ENCODE assay signal across 16 cellular contexts in the genomic region with DNA sequence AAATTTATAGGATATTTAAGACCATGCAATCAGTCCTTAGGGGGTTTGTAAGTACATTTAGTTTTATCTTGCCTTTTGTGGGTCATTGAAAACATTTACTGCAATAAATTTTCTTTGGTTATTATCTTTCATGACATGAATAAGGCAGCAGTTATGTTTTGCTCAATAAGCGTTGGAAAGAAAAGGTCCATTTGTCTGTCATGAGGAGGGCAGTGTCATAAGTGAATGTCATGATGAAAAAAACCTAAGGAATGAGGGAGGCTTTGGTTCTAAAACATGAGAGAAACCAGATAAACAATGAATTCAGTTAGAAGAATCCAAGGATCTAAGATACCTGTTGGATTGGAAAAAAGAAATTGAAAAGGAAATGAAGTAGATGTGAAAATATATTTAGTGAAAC.
DNase-seq lines count a peak whose midpoint lies in the region; TF ChIP-seq lines count a peak whose summit lies in the region.
"Had no signal": no experiment of that assay in that cellular context is flagged by ENCODE, and none has a peak within 500 bp of the region (broad histone marks: within the 10 kb centered on the region; RNA-seq: fewer than 3 reads in every experiment).

No MANE protein-coding gene starts in this region.

- no peak for TF ChIP-seq POLR2A in spleen (IDR thresholded peaks at IDR 0.05)

- H3K36me3 Mint-ChIP-seq in HFFc6 (ENCODE audit: low read depth) (peaks cover 90% of the 10 kb centered on the region), mesothelial cell of epicardium (peaks cover 5% of the 10 kb centered on the region)
- H3K36me3 Mint-ChIP-seq in T-helper 2 cell treated with Interferon-gamma antibody and Interleukin-4, amounts not matched to agents 5 μg/mL and 100 μg/mL, for 36 hours (ENCODE audit: low read depth), result no peaks in the 10 kb centered on the region

- H3K27ac Mint-ChIP-seq in HFFc6 (peak overlapping the region; percentile 4; the same call in 1 of the 2 replicates), mesothelial cell of epicardium (peak overlapping the region; percentile 27)
- no peak overlapping the region for H3K27ac Mint-ChIP-seq in T-helper 2 cell treated with Interferon-gamma antibody and Interleukin-4, amounts not matched to agents 5 μg/mL and 100 μg/mL, for 36 hours
- H3K27ac Mint-ChIP-seq: CD4-positive, alpha-beta T cell; GM23338 had no signal

- intact Hi-C loops in spleen (cut with DNase I; ENCODE audit: low total_unique reads), result no loop called here

- H3K27me3 Mint-ChIP-seq in HFFc6 (ENCODE audit: insufficient read depth) (peaks cover 2% of the 10 kb centered on the region; the same call in 1 of the 2 replicates), mesothelial cell of epicardium (ENCODE audit: low read depth) (peaks cover 5% of the 10 kb centered on the region)
- H3K27me3 Mint-ChIP-seq in T-helper 2 cell treated with Interferon-gamma antibody and Interleukin-4, amounts not matched to agents 5 μg/mL and 100 μg/mL, for 36 hours (ENCODE audit: low read depth), result no peaks in the 10 kb centered on the region
- H3K27me3 Mint-ChIP-seq: CD4-positive, alpha-beta T cell had no signal

- H3K9ac ChIP-seq in adipocyte (ENCODE audit: low read length), result no peak overlapping the region

- H3K4me1 ChIP-seq in adipocyte (ENCODE audit: control insufficient read depth, insufficient read depth, low read length) (peaks cover 57% of the 10 kb centered on the region), spleen (no peaks in the 10 kb centered on the region)
- H3K4me1 ChIP-seq: A549 had no signal

- H3K36me3 ChIP-seq in adipocyte (ENCODE audit: control insufficient read depth, insufficient read depth, low read length, severe bottlenecking), result peaks cover 4% of the 10 kb centered on the region
- no peaks in the 10 kb centered on the region for H3K36me3 ChIP-seq in spleen

- no peaks in the 10 kb centered on the region for H3K27me3 ChIP-seq in adipocyte (replicated peaks; ENCODE audit: control insufficient read depth, insufficient read depth, low read length)
- H3K27me3 ChIP-seq in spleen (replicated peaks in 1 of 7), result no peaks in the 10 kb centered on the region

- no peak overlapping the region for H3K27ac ChIP-seq in spleen
- H3K27ac ChIP-seq: 22Rv1, A549, C4-2B had no signal

- H3K4me1 Mint-ChIP-seq in HFFc6 (ENCODE audit: low read depth) (peaks cover 37% of the 10 kb centered on the region), mesothelial cell of epicardium (peaks cover 42% of the 10 kb centered on the region)
- H3K4me1 Mint-ChIP-seq in T-helper 2 cell treated with Interferon-gamma antibody and Interleukin-4, amounts not matched to agents 5 μg/mL and 100 μg/mL, for 36 hours (ENCODE audit: low read depth), result no peaks in the 10 kb centered on the region
- H3K4me1 Mint-ChIP-seq: GM23338 had no signal

- H3K4me3 Mint-ChIP-seq in HFFc6, result no peak overlapping the region
- no peak overlapping the region for H3K4me3 Mint-ChIP-seq in mesothelial cell of epicardium
- no peak overlapping the region for H3K4me3 Mint-ChIP-seq in T-helper 2 cell treated with Interferon-gamma antibody and Interleukin-4, amounts not matched to agents 5 μg/mL and 100 μg/mL, for 36 hours
- H3K4me3 Mint-ChIP-seq: CD4-positive, alpha-beta T cell; GM23338 had no signal

- H3K4me3 ChIP-seq in adipocyte (ENCODE audit: low read length) (peak overlapping the region; percentile 72), fibroblast of pulmonary artery (replicated peaks; ENCODE audit: low read depth, low read length) (no peak overlapping the region), spleen (no peak overlapping the region)
- H3K4me3 ChIP-seq: A549, GM23338 had no signal

- TF ChIP-seq CTCF in HFFc6 (IDR thresholded peaks at IDR 0.05) (no peak), fibroblast of pulmonary artery (IDR thresholded peaks at IDR 0.05; ENCODE audit: low read length, missing control alignments) (no peak), mesothelial cell of epicardium (IDR thresholded peaks at IDR 0.05; ENCODE audit: unreplicated experiment) (no peak), spleen (IDR thresholded peaks at IDR 0.05 in 8 of 11, conservative IDR thresholded peaks at IDR 0.05 in 3 of 11) (no peak)

- peaks cover 18% of the 10 kb centered on the region for H3K9me3 Mint-ChIP-seq in HFFc6
- H3K9me3 Mint-ChIP-seq in mesothelial cell of epicardium, result peaks cover 20% of the 10 kb centered on the region
- peaks cover 9% of the 10 kb centered on the region for H3K9me3 Mint-ChIP-seq in T-helper 2 cell treated with Interferon-gamma antibody and Interleukin-4, amounts not matched to agents 5 μg/mL and 100 μg/mL, for 36 hours
- H3K9me3 Mint-ChIP-seq: GM23338 had no signal

- 77 to 95% (median 91%) methylated on average over 1 of the region's 1 CpG for WGBS in spleen, 5 donors

- no peaks in the 10 kb centered on the region for H3K9me3 ChIP-seq in adipocyte (ENCODE audit: control insufficient read depth, low read length)
- peaks cover 0 to 25% (median 5%) of the 10 kb centered on the region in 8 donors for H3K9me3 ChIP-seq in spleen
- H3K9me3 ChIP-seq: A549, Caco-2 had no signal

- DNase-seq in HFFc6 (no peak), adipocyte (ENCODE audit: low read depth) (no peak), fibroblast of pulmonary artery (ENCODE audit: low read depth) (peak; percentile 16), mesothelial cell of epicardium (ENCODE audit: low spot score in 2 of 2, unreplicated experiment in 2 of 2) (no peak), spleen (no peak), HuH-7 (ENCODE audit: low spot score) (no peak), RPMI8226 (no peak)
- DNase-seq in T-helper 2 cell treated with Interferon-gamma antibody and Interleukin-4, amounts not matched to agents 5 μg/mL and 100 μg/mL, for 36 hours (ENCODE audit: low spot score), result no peak
- DNase-seq: AML-193; Caco-2; CD4-positive, alpha-beta T cell; HCEC 1CT had no signal
